Comparison of ENCODE assay signal across 9 cellular contexts in genomic region chr18:2978626-2979025, GRCh38. TPM values are rescaled to one million over a fixed set of nuclear protein-coding genes. Genes with fewer than 3 reads are reported as not detected.
A peak's percentile ranks its signal among the peaks of the same experiment; 100 is the strongest.
DNase-seq lines count a peak whose midpoint lies in the region; ATAC-seq and TF ChIP-seq lines count a peak whose summit lies in the region.
"Had no signal": no experiment of that assay in that cellular context is flagged by ENCODE, and none has a peak within 500 bp of the region (broad histone marks: within the 10 kb centered on the region; RNA-seq: fewer than 3 reads in every experiment).

No MANE protein-coding gene starts in this region.

- no TSS peak for BruUV-seq in PC-3 (replicated peaks; lab: Mats Ljungman, UMichigan)

- POLR2A ChIA-PET in PC-3 (lab: Charles Lee; ENCODE audit: unreplicated experiment): no interaction called here

- H3K36me3 ChIP-seq in PC-3 (ENCODE audit: low read depth, low read length): no peaks in the 10 kb centered on the region
- no peaks in the 10 kb centered on the region for H3K36me3 ChIP-seq in duodenal mucosa (ENCODE audit: control insufficient read depth in 1 of 2, insufficient read depth in 2 of 2, low read length in 2 of 2)

- no peaks in the 10 kb centered on the region for H3K9me3 ChIP-seq in PC-3 (ENCODE audit: low read length)
- H3K9me3 ChIP-seq in duodenal mucosa (ENCODE audit: control insufficient read depth in 1 of 2, low read length in 2 of 2): no peaks in the 10 kb centered on the region

- H3K9me2 ChIP-seq in PC-3 (replicated peaks; ENCODE audit: low read length): no peaks in the 10 kb centered on the region

- H3K79me2 ChIP-seq in PC-3 (ENCODE audit: low read length): peaks cover 44% of the 10 kb centered on the region

- ATAC-seq in PC-3: peak; percentile 4; the same call in 1 of the 2 replicates
- no peak for ATAC-seq in GM18505 (IDR thresholded peaks at IDR 0.05; ENCODE audit: unreplicated experiment)
- ATAC-seq in HG03135 (IDR thresholded peaks at IDR 0.05; ENCODE audit: unreplicated experiment): no peak
- ATAC-seq in GM21786 (IDR thresholded peaks at IDR 0.05; ENCODE audit: unreplicated experiment): no peak

- peaks cover 8% of the 10 kb centered on the region for H3F3A ChIP-seq in PC-3 (ENCODE audit: low read length, unreplicated experiment)

- no peak overlapping the region for H3K27ac ChIP-seq in PC-3 (ENCODE audit: low read length)
- H3K27ac ChIP-seq in duodenal mucosa (ENCODE audit: low read depth, low read length): peak overlapping the region; percentile 53
- H3K27ac ChIP-seq: 22Rv1 had no signal

- H3K9ac ChIP-seq in PC-3 (ENCODE audit: low read length) (no peak overlapping the region), duodenal mucosa (ENCODE audit: low read depth in 1 of 2, low read length in 2 of 2) (peak overlapping the region in 1 of 2 donors; percentile 30)

- H3K4me2 ChIP-seq in PC-3 (ENCODE audit: low read length): no peak overlapping the region

- no peak overlapping the region for H2AFZ ChIP-seq in PC-3 (ENCODE audit: low read length)

- CTCF ChIA-PET in PC-3 (lab: Charles Lee): no interaction called here

- TF ChIP-seq CTCF in PC-3 (conservative IDR thresholded peaks at IDR 0.05; ENCODE audit: low read depth, low read length): no peak

- H3K4me3 ChIP-seq in PC-3 (ENCODE audit: low read length) (no peak overlapping the region), duodenal mucosa (ENCODE audit: low read depth in 1 of 2, low read length in 2 of 2) (peak overlapping the region; percentile 26 to 66)

- no peaks in the 10 kb centered on the region for H4K20me1 ChIP-seq in PC-3 (ENCODE audit: low read length)

- TF ChIP-seq POLR2A in GM18505 (IDR thresholded peaks at IDR 0.05; ENCODE audit: borderline replicate concordance, extremely low read depth, insufficient read depth, insufficient read length): no peak

- H3K27me3 ChIP-seq in PC-3 (ENCODE audit: low read length) (no peaks in the 10 kb centered on the region), duodenal mucosa (ENCODE audit: control insufficient read depth in 1 of 2, insufficient read depth in 2 of 2, low read length in 2 of 2) (no peaks in the 10 kb centered on the region)

- H3K4me1 ChIP-seq in PC-3 (ENCODE audit: insufficient read depth, low read length) (peaks cover 42% of the 10 kb centered on the region), duodenal mucosa (ENCODE audit: control insufficient read depth in 1 of 2, insufficient read depth in 2 of 2, low read length in 2 of 2) (peaks cover 65 to 84% of the 10 kb centered on the region in 2 donors)

- intact Hi-C loops in PC-3 (cut with micrococcal nuclease): no loop called here

- DNase-seq in NK-92 treated with Interleukin-12 subunit alpha and Interleukin-12 subunit beta, amount 100 ng/mL, for 24 hours (lab: John Stamatoyannopoulos, UW): peak; percentile 5
- DNase-seq in NK-92 (lab: John Stamatoyannopoulos, UW; ENCODE audit: unreplicated experiment): no peak
- peak; percentile 34 for DNase-seq in PC-3
- DNase-seq in renal cortical epithelial cell (ENCODE audit: low read depth): peak; percentile 74

RNA-seq across cellular contexts. Expression of gene LPIN2, which starts 34.3 kb away (rescaled TPM):
- total RNA-seq in PC-3 (2014; rRNA removed) (9.8 and 10.7 TPM in 2 replicates), renal cortical epithelial cell (29.3 and 56.0 TPM in 2 replicates)
